1 cellular context compared by ENCODE assay signal in genomic region chr1:184176058-184176457, GRCh38.
TF ChIP-seq lines count a peak whose summit lies in the region.

No MANE protein-coding gene starts in this region.

TF ChIP-seq in GM23338, 12 proteins besides CTCF, POLR2A, EP300 and RAD21 (continued from another document):
- no peak for TF ChIP-seq ZNF462 (CRISPR knock-in tag; IDR thresholded peaks at IDR 0.05)
- no peak for TF ChIP-seq REST (IDR thresholded peaks at IDR 0.05; ENCODE audit: unreplicated experiment)
- no peak for TF ChIP-seq JUNB (IDR thresholded peaks at IDR 0.05; ENCODE audit: unreplicated experiment)
- no peak for TF ChIP-seq ETS1 (IDR thresholded peaks at IDR 0.05)
